ENCODE assay signal across 8 cellular contexts in genomic region chr19:47391510-47392223, GRCh38. TPM values are rescaled to one million over a fixed set of nuclear protein-coding genes. Genes with fewer than 3 reads are reported as not detected.
DNase-seq lines count a peak whose midpoint lies in the region; FAIRE-seq and TF ChIP-seq lines count a peak whose summit lies in the region.

No MANE protein-coding gene starts in this region.

- peak in 2 of 3 donors; percentile 12 to 62 for TF ChIP-seq CTCF in lower leg skin (IDR thresholded peaks at IDR 0.05)

- no peak overlapping the region for H3K4me3 Mint-ChIP-seq in activated CD4-positive, alpha-beta T cell treated with anti-CD3 and anti-CD28 coated beads, Interleukin-2, amount 10 ng/mL, durations not matched to agents 7 days and 5 days

- WGBS in lower leg skin, 2 donors: 35% methylated on average over 15 of the region's 15 CpGs

- POLR2A ChIA-PET in activated CD4-positive, alpha-beta T cell treated with anti-CD3 and anti-CD28 coated beads, Interleukin-2, amount 10 ng/mL, durations not matched to agents 7 days and 5 days (lab: Charles Lee): no interaction called here

- H3K9me3 Mint-ChIP-seq in activated CD4-positive, alpha-beta T cell treated with anti-CD3 and anti-CD28 coated beads, Interleukin-2, amount 10 ng/mL, durations not matched to agents 7 days and 5 days: no peaks in the 10 kb centered on the region

- FAIRE-seq in GM19239 (lab: Jason Lieb, UNC): peak; percentile 76

- H3K27ac Mint-ChIP-seq in activated CD4-positive, alpha-beta T cell treated with anti-CD3 and anti-CD28 coated beads, Interleukin-2, amount 10 ng/mL, durations not matched to agents 7 days and 5 days: no peak overlapping the region

- H3K36me3 Mint-ChIP-seq in activated CD4-positive, alpha-beta T cell treated with anti-CD3 and anti-CD28 coated beads, Interleukin-2, amount 10 ng/mL, durations not matched to agents 7 days and 5 days (ENCODE audit: low read depth): no peaks in the 10 kb centered on the region

- no peak for TF ChIP-seq POLR2A in lower leg skin (IDR thresholded peaks at IDR 0.05)

- intact Hi-C loops in lower leg skin (cut with DNase I; ENCODE audit: low total_unique reads): no loop called here

- peaks cover 18% of the 10 kb centered on the region for H3K27me3 Mint-ChIP-seq in activated CD4-positive, alpha-beta T cell treated with anti-CD3 and anti-CD28 coated beads, Interleukin-2, amount 10 ng/mL, durations not matched to agents 7 days and 5 days

- peaks cover 7% of the 10 kb centered on the region for H3K4me1 Mint-ChIP-seq in activated CD4-positive, alpha-beta T cell treated with anti-CD3 and anti-CD28 coated beads, Interleukin-2, amount 10 ng/mL, durations not matched to agents 7 days and 5 days

- H3K4me3 ChIP-seq in lower leg skin (ENCODE audit: low read depth, poor library complexity, severe bottlenecking): no peak overlapping the region

- DNase-seq in AG08396 (ENCODE audit: low spot score): peak; percentile 78
- DNase-seq in GM19239 (ENCODE audit: insufficient read length, low spot score): peak; percentile 53
- peak; percentile 30 for DNase-seq in NCI-H446 treated with DMSO at 0.1 percent for 48 hours (lab: John Stamatoyannopoulos, UW)
- peak; percentile 89 for DNase-seq in activated CD4-positive, alpha-beta T cell treated with anti-CD3 and anti-CD28 coated beads, Interleukin-2, amount 10 ng/mL, durations not matched to agents 7 days and 5 days
- peak; percentile 81 for DNase-seq in dermis blood vessel endothelial cell
- DNase-seq in lower leg skin (ENCODE audit: low spot score in 2 of 2): peak; percentile 60 to 93
- DNase-seq in stimulated activated CD8-positive, alpha-beta memory T cell treated with anti-CD3 and anti-CD28 coated beads, Interleukin-12 subunit alpha, Interleukin-12 subunit beta, amount 100 ng/mL, for 1 hour (ENCODE audit: low read depth): peak; percentile 71
- DNase-seq in NCI-H1048 (lab: John Stamatoyannopoulos, UW): no peak

- CTCF ChIA-PET in activated CD4-positive, alpha-beta T cell treated with anti-CD3 and anti-CD28 coated beads, Interleukin-2, amount 10 ng/mL, durations not matched to agents 7 days and 5 days (lab: Charles Lee): interaction anchor here (0.7 to 2.1 kb wide), 18 partner anchors 8 to 308 kb away, joined by 3 to 10 read pairs (median 4); partner anchors contain the start of gene DHX34

RNA-seq across cellular contexts. Expression of gene MEIS3, which starts 27.7 kb away (rescaled TPM):
- not detected for total RNA-seq in activated CD4-positive, alpha-beta T cell treated with anti-CD3 and anti-CD28 coated beads, Interleukin-2, amount 10 ng/mL, durations not matched to agents 7 days and 5 days
- 0.37 TPM in 1 of 2 replicates, not detected in the other for total RNA-seq in dermis blood vessel endothelial cell
- 1 to 10 TPM; 1.9 to 8.5 (median 4.6) TPM for total RNA-seq in lower leg skin

RNA-seq across cellular contexts. Expression of gene DHX34, which starts 42.6 kb away (rescaled TPM):
- 10 to 100 TPM; 13.0 TPM for total RNA-seq in activated CD4-positive, alpha-beta T cell treated with anti-CD3 and anti-CD28 coated beads, Interleukin-2, amount 10 ng/mL, durations not matched to agents 7 days and 5 days
- 10.9 and 12.2 TPM in 2 replicates for total RNA-seq in dermis blood vessel endothelial cell
- 10 to 100 TPM; 11.1 to 28.7 (median 18.9) TPM for total RNA-seq in lower leg skin

RNA-seq across cellular contexts. Expression of gene C5AR2, which starts 59.7 kb away (rescaled TPM):
- under 1 TPM; 0.25 to 0.37 TPM for total RNA-seq in activated CD4-positive, alpha-beta T cell treated with anti-CD3 and anti-CD28 coated beads, Interleukin-2, amount 10 ng/mL, durations not matched to agents 7 days and 5 days
- total RNA-seq in dermis blood vessel endothelial cell (under 0.01 and 0.05 TPM in 2 replicates), lower leg skin (1 to 10 TPM in 3 of 4 donors, under 1 TPM in 1; 0.91 to 3.5 (median 1.7) TPM)
